8 cellular contexts compared by ENCODE assay signal in the genomic region with DNA sequence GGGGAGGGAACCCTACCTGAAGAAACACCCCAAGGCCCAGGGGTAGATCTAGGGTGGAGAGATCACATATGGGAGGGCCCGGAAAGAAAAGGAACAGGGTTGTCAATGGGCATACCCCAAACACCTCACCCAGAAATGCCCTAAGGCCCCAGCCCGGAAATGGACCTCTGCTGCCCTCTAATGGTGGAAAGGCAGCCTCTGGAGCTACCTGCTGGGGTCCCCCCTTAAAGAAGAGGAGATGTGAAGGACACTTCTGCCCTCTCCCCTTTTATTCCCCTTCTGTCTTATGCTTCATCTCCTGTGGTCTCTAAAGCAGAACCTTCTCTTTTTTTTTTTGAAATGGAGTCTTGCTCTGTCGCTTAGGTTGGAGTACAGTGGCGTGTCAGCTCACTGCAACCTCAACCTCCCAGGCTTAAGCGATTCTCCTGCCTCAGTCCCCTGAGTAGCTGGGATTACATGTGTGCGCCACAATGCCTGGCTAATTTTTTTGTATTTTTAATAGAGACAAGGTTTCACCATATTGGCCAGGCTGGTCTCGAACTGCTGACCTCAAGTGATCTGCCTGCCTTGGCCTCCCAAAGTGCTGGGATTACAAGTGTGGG. TPM values are rescaled to one million over a fixed set of nuclear protein-coding genes. Genes with fewer than 3 reads are reported as not detected.
A peak's percentile ranks its signal among the peaks of the same experiment; 100 is the strongest.
DNase-seq lines count a peak whose midpoint lies in the region; ATAC-seq and TF ChIP-seq lines count a peak whose summit lies in the region.

No MANE protein-coding gene starts in this region.

- H3F3A ChIP-seq in GM23248 (ENCODE audit: insufficient read depth) = no peaks in the 10 kb centered on the region

- H3K27ac ChIP-seq in GM23248 = no peak overlapping the region

- no peaks in the 10 kb centered on the region for H3K79me2 ChIP-seq in GM23248 (ENCODE audit: insufficient read depth)

- TF ChIP-seq CTCF in natural killer cell (IDR thresholded peaks at IDR 0.05) = peak; percentile 87

- H3K9me3 Mint-ChIP-seq in natural killer cell = no peaks in the 10 kb centered on the region

- no peak overlapping the region for H3K27ac Mint-ChIP-seq in natural killer cell

- TF ChIP-seq POLR2A in erythroblast (IDR thresholded peaks at IDR 0.05; ENCODE audit: low read length) = no peak

- no peak overlapping the region for H3K9ac ChIP-seq in GM23248

- peak; percentile 81 for DNase-seq in Ammon's horn (ENCODE audit: low spot score)
- DNase-seq in GM23248 = peak; percentile 53
- DNase-seq in NK-92 treated with Interleukin-12 subunit alpha and Interleukin-12 subunit beta, amount 100 ng/mL, for 24 hours (lab: John Stamatoyannopoulos, UW) = peak; percentile 63
- peak; percentile 91 for DNase-seq in activated CD8-positive, alpha-beta memory T cell treated with anti-CD3 and anti-CD28 coated beads, Interleukin-2, amount 50 U/mL, for 48 hours
- peak; percentile 69 to 87 for DNase-seq in erythroblast (lab: John Stamatoyannopoulos, UW)
- peak; percentile 79 for DNase-seq in natural killer cell
- peak; percentile 79 for DNase-seq in stimulated activated naive CD4-positive, alpha-beta T cell treated with Interleukin-2 at 50 U/mL for 16 hours (lab: John Stamatoyannopoulos, UW)

- no peak overlapping the region for H2AFZ ChIP-seq in GM23248

- H3K4me1 ChIP-seq in GM23248 (ENCODE audit: insufficient read depth) = peaks cover 6% of the 10 kb centered on the region; the same call in 1 of the 2 replicates

- H3K4me1 Mint-ChIP-seq in natural killer cell = peaks cover 26 to 35% of the 10 kb centered on the region in 2 donors

- ATAC-seq in natural killer cell = peak; percentile 39 to 60 (median 48)
- no peak for ATAC-seq in GM18873 (IDR thresholded peaks at IDR 0.05; ENCODE audit: low FRiP score, unreplicated experiment)

- WGBS in GM23248 (ENCODE audit: low coverage in 1 of 2, low lambda C conversion rate in 2 of 2, missing lambda C conversion rate in 2 of 2), 2 experiments = 63 to 64% methylated on average over 7 of the region's 7 CpGs

- H3K27me3 ChIP-seq in GM23248 (replicated peaks; ENCODE audit: insufficient read depth) = no peaks in the 10 kb centered on the region

- H3K36me3 Mint-ChIP-seq in natural killer cell = no peaks in the 10 kb centered on the region

- H3K4me3 Mint-ChIP-seq in natural killer cell = no peak overlapping the region

- no peak overlapping the region for H3K4me3 ChIP-seq in GM23248

- no peaks in the 10 kb centered on the region for H3K27me3 Mint-ChIP-seq in natural killer cell (ENCODE audit: low read depth in 2 of 2)

- H3K9me3 ChIP-seq in GM23248 (ENCODE audit: low read depth) = no peaks in the 10 kb centered on the region

- intact Hi-C loops in natural killer cell (cut with micrococcal nuclease) = loop anchor here (2.0 to 5.0 kb wide), 2 partner anchors 394 to 439 kb away; a partner anchor contains a TSS

- in situ Hi-C loops in GM23248 (cut with MboI) = loop anchor here (5.0 to 25.0 kb wide), 2 partner anchors 154 to 424 kb away; no protein-coding TSS in a partner anchor

- no peaks in the 10 kb centered on the region for H4K20me1 ChIP-seq in GM23248 (ENCODE audit: insufficient read depth)

- H3K9me2 ChIP-seq in GM23248 (ENCODE audit: insufficient read depth) = no peaks in the 10 kb centered on the region

- no peak overlapping the region for H3K4me2 ChIP-seq in GM23248 (ENCODE audit: unreplicated experiment)

- no peaks in the 10 kb centered on the region for H3K36me3 ChIP-seq in GM23248 (ENCODE audit: low read depth)

RNA-seq across cellular contexts. Expression of a gene that starts 0.4 kb away (rescaled TPM):
- not detected in 2 replicates for total RNA-seq in GM23248 (2014; rRNA removed; shearing (Covaris generic))
- polyA plus RNA-seq in GM23248 (2016; fragmentation: Nextera tagmentation; extraction: Ambion mirVana) = 0.15 and 0.26 TPM in 2 replicates
- 1 to 10 TPM in 1 of 3 donors, under 1 TPM in 2; 0.59 to 1.5 (median 0.64) TPM for total RNA-seq in natural killer cell

RNA-seq across cellular contexts. Expression of a gene that starts 40.0 kb away (rescaled TPM):
- not detected in 2 replicates for total RNA-seq in GM23248 (2014; rRNA removed; shearing (Covaris generic))
- polyA plus RNA-seq in GM23248 (2016; fragmentation: Nextera tagmentation; extraction: Ambion mirVana) = not detected in 2 replicates
- total RNA-seq in natural killer cell = not detected

RNA-seq across cellular contexts. Expression of a gene that starts 44.4 kb away (rescaled TPM):
- not detected in 2 replicates for total RNA-seq in GM23248 (2014; rRNA removed; shearing (Covaris generic))
- polyA plus RNA-seq in GM23248 (2016; fragmentation: Nextera tagmentation; extraction: Ambion mirVana) = not detected in 2 replicates
- not detected for total RNA-seq in natural killer cell

RNA-seq across cellular contexts. Expression of a gene that starts 47.7 kb away (rescaled TPM):
- 1.9 and 3.6 TPM in 2 replicates for total RNA-seq in GM23248 (2014; rRNA removed; shearing (Covaris generic))
- 6.3 and 6.9 TPM in 2 replicates for polyA plus RNA-seq in GM23248 (2016; fragmentation: Nextera tagmentation; extraction: Ambion mirVana)
- total RNA-seq in natural killer cell = 10 to 100 TPM; 15.5 to 30.2 (median 27.3) TPM
